ENCODE assay signal across 8 cellular contexts in the genomic region with DNA sequence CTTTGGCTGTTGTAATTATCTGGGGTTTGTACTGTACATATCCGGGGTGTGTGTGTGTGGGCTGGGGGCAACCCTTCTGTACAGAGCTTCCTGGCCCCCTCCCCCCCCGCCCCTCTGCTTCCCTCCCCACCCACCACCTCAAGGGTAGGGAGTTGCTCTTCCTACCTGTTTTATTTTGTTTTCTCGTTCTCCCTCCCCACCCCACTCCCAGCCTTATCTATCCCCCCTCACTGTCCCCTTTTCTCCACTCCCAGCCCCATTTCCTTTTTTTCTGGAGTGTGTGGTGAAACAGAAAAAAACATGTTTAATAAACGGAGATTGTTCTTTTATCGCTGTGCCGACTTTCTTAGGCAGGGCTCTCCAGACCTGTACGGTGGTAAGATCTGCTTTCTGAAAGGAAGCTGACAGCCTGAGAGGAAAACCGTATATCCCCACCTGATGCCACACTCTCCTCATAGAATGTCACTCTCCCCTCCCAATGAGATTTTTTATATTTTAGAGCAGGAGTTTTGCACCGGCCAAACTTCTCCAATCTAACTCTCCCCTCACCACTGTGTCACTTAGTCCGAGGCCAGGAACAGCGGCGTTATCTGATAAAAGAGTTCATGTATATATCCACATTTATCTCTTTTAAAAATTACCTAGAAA. TPM values are rescaled to one million over a fixed set of nuclear protein-coding genes. Genes with fewer than 3 reads are reported as not detected.
DNase-seq lines count a peak whose midpoint lies in the region; ATAC-seq and FAIRE-seq lines count a peak whose summit lies in the region.

No MANE protein-coding gene starts in this region.

- H3K27ac ChIP-seq in small intestine (ENCODE audit: low read depth in 1 of 2, low read length in 1 of 2): peak overlapping the region in 1 of 2 donors; percentile 41

- no peak for FAIRE-seq in frontal cortex (lab: Jason Lieb, UNC)
- FAIRE-seq in small intestine (lab: Jason Lieb, UNC): no peak

- peak overlapping the region; percentile 55 to 71 for H3K4me3 ChIP-seq in small intestine (ENCODE audit: low read depth in 1 of 2, low read length in 2 of 2)

- no peaks in the 10 kb centered on the region for H3K27me3 Mint-ChIP-seq in T-helper 17 cell

- ATAC-seq in T-helper 17 cell: no peak
- ATAC-seq in HG02678 (IDR thresholded peaks at IDR 0.05; ENCODE audit: unreplicated experiment): no peak

- no peaks in the 10 kb centered on the region for H3K36me3 Mint-ChIP-seq in T-helper 17 cell (ENCODE audit: low read depth)

- peak overlapping the region; percentile 93 for H3K27ac Mint-ChIP-seq in T-helper 17 cell

- H3K4me3 Mint-ChIP-seq in T-helper 17 cell: peak overlapping the region; percentile 97

- no peaks in the 10 kb centered on the region for H3K27me3 ChIP-seq in small intestine (ENCODE audit: control insufficient read depth in 2 of 2, insufficient read depth in 2 of 2, low read length in 2 of 2)

- peaks cover 32% of the 10 kb centered on the region for H3K4me1 Mint-ChIP-seq in T-helper 17 cell

- H3K36me3 ChIP-seq in small intestine (ENCODE audit: control insufficient read depth in 2 of 2, insufficient read depth in 2 of 2, low read length in 2 of 2): no peaks in the 10 kb centered on the region

- H3K9me3 ChIP-seq in T-helper 17 cell (ENCODE audit: control insufficient read depth, low read length, poor library complexity, severe bottlenecking): no peaks in the 10 kb centered on the region
- H3K9me3 ChIP-seq in small intestine (ENCODE audit: control insufficient read depth, low read depth): no peaks in the 10 kb centered on the region

- H3K4me1 ChIP-seq in small intestine (ENCODE audit: control insufficient read depth in 2 of 2, insufficient read depth in 1 of 2, low read depth in 1 of 2, low read length in 1 of 2): peaks cover 0 to 3% of the 10 kb centered on the region in 2 donors

- 0 to 2% (median 0%) methylated on average over 12 of the region's 12 CpGs for WGBS in small intestine, 3 donors

- DNase-seq in NCI-H1105 treated with DMSO at 0.1 percent for 48 hours (lab: John Stamatoyannopoulos, UW) (peak; percentile 3), NCI-H1105 (lab: John Stamatoyannopoulos, UW) (no peak), T-helper 17 cell (no peak), frontal cortex (ENCODE audit: low spot score in 2 of 2) (peak; percentile 35 to 36), small intestine (no peak), SW480 (ENCODE audit: low spot score) (no peak), cerebellar nuclear complex (lab: John Stamatoyannopoulos, UW) (no peak)

RNA-seq across cellular contexts. Expression of gene ZBTB9, which starts 0.9 kb away (rescaled TPM):
- total RNA-seq in T-helper 17 cell (1 to 10 TPM; 3.9 to 4.4 TPM), frontal cortex (9.0 TPM)
- 1 to 10 TPM; 1.6 to 5.2 (median 1.9) TPM for polyA plus RNA-seq in small intestine

RNA-seq across cellular contexts. Expression of gene SYNGAP1, which starts 33.6 kb away (rescaled TPM):
- total RNA-seq in T-helper 17 cell: 10 to 100 TPM; 82.3 to 83.9 TPM
- 35.1 TPM for total RNA-seq in frontal cortex
- 1 to 10 TPM in 2 of 3 donors, under 1 TPM in 1; 0.89 to 9.6 (median 1.6) TPM for polyA plus RNA-seq in small intestine

RNA-seq across cellular contexts. Expression of gene CUTA, which starts 35.6 kb away (rescaled TPM):
- total RNA-seq in T-helper 17 cell (100 to 1,000 TPM; 195 to 196 TPM), frontal cortex (84.8 TPM)
- polyA plus RNA-seq in small intestine: 100 to 1,000 TPM; 129 to 217 (median 183) TPM

RNA-seq across cellular contexts. Expression of gene PHF1, which starts 42.7 kb away (rescaled TPM):
- total RNA-seq in T-helper 17 cell: 100 to 1,000 TPM; 448 to 472 TPM
- 16.3 TPM for total RNA-seq in frontal cortex
- 10 to 100 TPM; 32.2 to 67.6 (median 48.1) TPM for polyA plus RNA-seq in small intestine

Comparison
In these comparisons a context has a peak if more than half of its experiments do, and no peak if none do; other contexts are left out.
1. DNase-seq: peak in NCI-H1105 treated with DMSO at 0.1 percent for 48 hours (single experiment) and frontal cortex (2 of 2); none in NCI-H1105 (single experiment), T-helper 17 cell (0 of 3), small intestine (single experiment), SW480 (single experiment) and cerebellar nuclear complex (0 of 2).